ENCODE assay signal across 24 cellular contexts in the genomic region with DNA sequence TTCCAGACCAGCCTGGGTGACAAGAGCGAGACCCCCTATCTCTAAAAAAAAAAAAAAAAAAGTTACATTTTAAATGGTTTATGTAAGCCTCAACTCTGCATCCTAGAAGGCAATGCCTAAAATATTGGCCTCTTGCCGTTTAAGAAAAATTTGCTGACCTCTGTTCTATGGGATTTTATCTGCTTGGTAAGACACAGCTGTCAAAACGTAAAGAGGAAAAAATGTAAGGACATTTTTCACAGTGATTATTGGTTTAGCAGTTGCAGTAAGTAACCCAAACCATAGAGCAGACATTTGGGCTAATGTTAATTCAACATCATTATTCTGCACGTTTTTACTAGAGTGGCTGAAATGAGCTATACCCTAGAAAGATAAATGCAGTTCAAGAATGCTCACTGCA. TPM values are rescaled to one million over a fixed set of nuclear protein-coding genes. Genes with fewer than 3 reads are reported as not detected.
DNase-seq lines count a peak whose midpoint lies in the region; ATAC-seq, FAIRE-seq and TF ChIP-seq lines count a peak whose summit lies in the region.
"Had no signal": no experiment of that assay in that cellular context is flagged by ENCODE, and none has a peak within 500 bp of the region (broad histone marks: within the 10 kb centered on the region; RNA-seq: fewer than 3 reads in every experiment).

No MANE protein-coding gene starts in this region.

- H3K36me3 ChIP-seq in SK-N-MC (ENCODE audit: insufficient read depth, low read length), result no peaks in the 10 kb centered on the region
- no peaks in the 10 kb centered on the region for H3K36me3 ChIP-seq in naive thymus-derived CD4-positive, alpha-beta T cell (ENCODE audit: control insufficient read depth in 2 of 3, insufficient read depth in 3 of 3, low read length in 3 of 3)
- H3K36me3 ChIP-seq: HAP-1 had no signal

- H3K4me2 ChIP-seq in A549, result no peak overlapping the region
- H3K4me2 ChIP-seq: GM23338, KMS-11 had no signal

- H3K4me3 ChIP-seq in A549 (no peak overlapping the region), SK-N-MC (peak overlapping the region; percentile 73)
- H3K4me3 ChIP-seq in naive thymus-derived CD4-positive, alpha-beta T cell (ENCODE audit: low read length), result no peak overlapping the region
- H3K4me3 ChIP-seq: GM23338, HAP-1 had no signal

- H3K4me1 Mint-ChIP-seq in mesothelial cell of epicardium (peaks cover 26% of the 10 kb centered on the region), progenitor cell of endocrine pancreas (ENCODE audit: low read depth) (peaks cover 5% of the 10 kb centered on the region)
- H3K4me1 Mint-ChIP-seq in naive thymus-derived CD4-positive, alpha-beta T cell, result peaks cover 0 to 18% (median 12%) of the 10 kb centered on the region in 7 donors

- no peaks in the 10 kb centered on the region for H3K9me3 ChIP-seq in A549
- H3K9me3 ChIP-seq in SK-N-MC (ENCODE audit: low read depth, low read length), result no peaks in the 10 kb centered on the region
- no peaks in the 10 kb centered on the region for H3K9me3 ChIP-seq in naive thymus-derived CD4-positive, alpha-beta T cell (ENCODE audit: control insufficient read depth in 2 of 3, low read length in 3 of 3)
- H3K9me3 ChIP-seq: BE2C, HAP-1 had no signal

- 40% methylated on average over 4 of the region's 4 CpGs for WGBS in A549 (ENCODE audit: missing lambda C conversion rate)

- peaks cover 0 to 5% of the 10 kb centered on the region in 2 donors for H3K27me3 ChIP-seq in naive thymus-derived CD4-positive, alpha-beta T cell (ENCODE audit: control insufficient read depth in 2 of 2, insufficient read depth in 2 of 2, low read length in 2 of 2)
- H3K27me3 ChIP-seq: BE2C had no signal

- H3K9ac ChIP-seq in SK-N-MC (ENCODE audit: insufficient read length), result peak overlapping the region; percentile 16
- H3K9ac ChIP-seq: KMS-11 had no signal

- TF ChIP-seq CTCF in A549 (IDR thresholded peaks at IDR 0.05) (no peak), mesothelial cell of epicardium (IDR thresholded peaks at IDR 0.05; ENCODE audit: unreplicated experiment) (no peak), progenitor cell of endocrine pancreas (IDR thresholded peaks at IDR 0.05; ENCODE audit: unreplicated experiment) (no peak)

- intact Hi-C loops in naive thymus-derived CD4-positive, alpha-beta T cell (cut with micrococcal nuclease), result no loop called here

- CTCF ChIA-PET in A549 (lab: Yijun Ruan, JAX), result interaction anchor here (0.6 to 12.4 kb wide), 11 partner anchors 10 to 649 kb away, joined by 3 to 350 read pairs (median 3); a partner anchor contains a TSS
- CTCF ChIA-PET in naive thymus-derived CD4-positive, alpha-beta T cell (lab: Charles Lee), result interaction anchor here (0.5 to 1.1 kb wide), 3 partner anchors 18 to 1527 kb away, joined by 3 read pairs; no protein-coding TSS in a partner anchor

- H3K36me3 Mint-ChIP-seq in mesothelial cell of epicardium (no peaks in the 10 kb centered on the region), progenitor cell of endocrine pancreas (ENCODE audit: insufficient read depth) (no peaks in the 10 kb centered on the region)
- H3K36me3 Mint-ChIP-seq in naive thymus-derived CD4-positive, alpha-beta T cell, result no peaks in the 10 kb centered on the region

- no peak for TF ChIP-seq RAD21 in A549 (conservative IDR thresholded peaks at IDR 0.05 in 1 of 2, IDR thresholded peaks at IDR 0.05 in 1 of 2)

- H3K4me3 Mint-ChIP-seq in mesothelial cell of epicardium, result peak overlapping the region; percentile 59
- H3K4me3 Mint-ChIP-seq in progenitor cell of endocrine pancreas (ENCODE audit: low read depth), result peak overlapping the region; percentile 54
- H3K4me3 Mint-ChIP-seq in naive thymus-derived CD4-positive, alpha-beta T cell, result peak overlapping the region in 3 of 10 donors; percentile 33 to 65 (median 43)

- H3K27ac Mint-ChIP-seq in mesothelial cell of epicardium (peak overlapping the region; percentile 18), progenitor cell of endocrine pancreas (no peak overlapping the region)
- H3K27ac Mint-ChIP-seq in naive thymus-derived CD4-positive, alpha-beta T cell, result no peak overlapping the region
- H3K27ac Mint-ChIP-seq: GM23338 had no signal

- H3K9me3 Mint-ChIP-seq in mesothelial cell of epicardium (no peaks in the 10 kb centered on the region), progenitor cell of endocrine pancreas (ENCODE audit: low read depth) (no peaks in the 10 kb centered on the region)
- H3K9me3 Mint-ChIP-seq in naive thymus-derived CD4-positive, alpha-beta T cell, result peaks cover 0 to 2% (median 0%) of the 10 kb centered on the region in 11 donors

- POLR2A ChIA-PET in A549 (lab: Yijun Ruan, JAX), result interaction anchor here (0.7 to 0.9 kb wide), 2 partner anchors 15 to 824 kb away, joined by 5 to 7 read pairs; a partner anchor contains a TSS
- POLR2A ChIA-PET in naive thymus-derived CD4-positive, alpha-beta T cell (lab: Charles Lee), result no interaction called here

- no peak for TF ChIP-seq POLR2A in A549 (IDR thresholded peaks at IDR 0.05; ENCODE audit: low read length)

- no peaks in the 10 kb centered on the region for H3K4me1 ChIP-seq in A549
- no peaks in the 10 kb centered on the region for H3K4me1 ChIP-seq in naive thymus-derived CD4-positive, alpha-beta T cell (ENCODE audit: control insufficient read depth in 2 of 2, insufficient read depth in 2 of 2, low read length in 2 of 2)
- H3K4me1 ChIP-seq: BE2C had no signal

- H3K27ac ChIP-seq in A549, result no peak overlapping the region
- peak overlapping the region; percentile 96 for H3K27ac ChIP-seq in SK-N-MC
- no peak overlapping the region for H3K27ac ChIP-seq in naive thymus-derived CD4-positive, alpha-beta T cell (ENCODE audit: low read depth, low read length)
- H3K27ac ChIP-seq: KMS-11 had no signal

- DNase-seq in A549 (ENCODE audit: low read depth in 1 of 2, low spot score in 1 of 2) (no peak), SK-N-MC (ENCODE audit: low read depth, low spot score) (no peak), mesothelial cell of epicardium (ENCODE audit: low spot score in 2 of 2, unreplicated experiment in 2 of 2) (no peak), progenitor cell of endocrine pancreas (ENCODE audit: low spot score, unreplicated experiment) (no peak), NCI-H748 (lab: John Stamatoyannopoulos, UW; ENCODE audit: unreplicated experiment) (no peak), NCI-H1105 (lab: John Stamatoyannopoulos, UW) (no peak)
- DNase-seq in naive thymus-derived CD4-positive, alpha-beta T cell, result no peak
- DNase-seq: BE2C, DMS53, GDM1, MV-4-11, NCI-H1694, NCI-H2081, NCI-H2171, NCI-H345, NCI-H524, NCI-H82 had no signal

- H3K27me3 Mint-ChIP-seq in mesothelial cell of epicardium (ENCODE audit: low read depth), result peaks cover 37% of the 10 kb centered on the region
- H3K27me3 Mint-ChIP-seq in progenitor cell of endocrine pancreas, result peaks cover 28% of the 10 kb centered on the region
- H3K27me3 Mint-ChIP-seq in naive thymus-derived CD4-positive, alpha-beta T cell, result peaks cover 48 to 61% (median 54%) of the 10 kb centered on the region in 5 donors

- no peak for ATAC-seq in A549
- no peak for ATAC-seq in naive thymus-derived CD4-positive, alpha-beta T cell
- ATAC-seq: GM23338, Right ventricle myocardium inferior had no signal

- FAIRE-seq in A549 (lab: Jason Lieb, UNC), result no peak
- FAIRE-seq: A204.1, D721Med, GM18507 had no signal

- TF ChIP-seq EP300 in A549 (IDR thresholded peaks at IDR 0.05), result no peak

TF ChIP-seq in A549, 52 proteins besides CTCF, POLR2A, EP300 and RAD21:
- TF ChIP-seq, protein P1, sequence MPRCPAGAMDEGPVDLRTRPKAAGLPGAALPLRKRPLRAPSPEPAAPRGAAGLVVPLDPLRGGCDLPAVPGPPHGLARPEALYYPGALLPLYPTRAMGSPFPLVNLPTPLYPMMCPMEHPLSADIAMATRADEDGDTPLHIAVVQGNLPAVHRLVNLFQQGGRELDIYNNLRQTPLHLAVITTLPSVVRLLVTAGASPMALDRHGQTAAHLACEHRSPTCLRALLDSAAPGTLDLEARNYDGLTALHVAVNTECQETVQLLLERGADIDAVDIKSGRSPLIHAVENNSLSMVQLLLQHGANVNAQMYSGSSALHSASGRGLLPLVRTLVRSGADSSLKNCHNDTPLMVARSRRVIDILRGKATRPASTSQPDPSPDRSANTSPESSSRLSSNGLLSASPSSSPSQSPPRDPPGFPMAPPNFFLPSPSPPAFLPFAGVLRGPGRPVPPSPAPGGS (IDR thresholded peaks at IDR 0.05), result no peak
- TF ChIP-seq MAFK (IDR thresholded peaks at IDR 0.05; ENCODE audit: partially characterized antibody), result peak; percentile 20

RNA-seq across cellular contexts. Expression of a gene that starts 14.4 kb away (rescaled TPM):
- polyA plus RNA-seq in A549 (2011; rRNA removed) (38.0 and 41.7 TPM in 2 replicates), A549 (2017; fragmentation: RNase III; extraction: RNeasy Plus Mini Kit Qiagen cat#74134 plus additional on column Dnase treatment) (34.3 to 37.6 TPM (median 34.6 TPM) in 3 replicates)
- 14.7 and 16.7 TPM in 2 replicates for polyA plus RNA-seq in A549 (2012; cell fraction: cytosol; rRNA removed)
- polyA plus RNA-seq in A549 (2012; cell fraction: nucleus; rRNA removed), result 24.5 and 27.3 TPM in 2 replicates
- 13.6 and 14.6 TPM in 2 replicates for polyA minus RNA-seq in A549 (2011; rRNA and poly(A)+ RNA removed)
- total RNA-seq in mesothelial cell of epicardium (21.7 to 24.3 TPM (median 23.1 TPM) in 3 replicates), progenitor cell of endocrine pancreas (21.4 and 22.9 TPM in 2 replicates)
- total RNA-seq in naive thymus-derived CD4-positive, alpha-beta T cell, result 10 to 100 TPM in 2 of 5 experiments, 1 to 10 TPM in 3; 6.2 to 11.6 (median 9.2) TPM
- 1 to 10 TPM; 3.1 to 4.3 TPM for polyA plus RNA-seq in naive thymus-derived CD4-positive, alpha-beta T cell

RNA-seq across cellular contexts. Expression of a gene that starts 53.4 kb away (rescaled TPM):
- 1.3 and 1.7 TPM in 2 replicates for polyA plus RNA-seq in A549 (2011; rRNA removed)
- polyA plus RNA-seq in A549 (2012; cell fraction: cytosol; rRNA removed), result 1.0 and 1.2 TPM in 2 replicates
- polyA plus RNA-seq in A549 (2012; cell fraction: nucleus; rRNA removed), result 1.1 and 1.8 TPM in 2 replicates
- 1.1 to 1.4 TPM (median 1.4 TPM) in 3 replicates for polyA plus RNA-seq in A549 (2017; fragmentation: RNase III; extraction: RNeasy Plus Mini Kit Qiagen cat#74134 plus additional on column Dnase treatment)
- polyA minus RNA-seq in A549 (2011; rRNA and poly(A)+ RNA removed), result 1.2 and 2.1 TPM in 2 replicates
- 22.9 to 26.6 TPM (median 26.6 TPM) in 3 replicates for total RNA-seq in mesothelial cell of epicardium
- 78.8 and 82.5 TPM in 2 replicates for total RNA-seq in progenitor cell of endocrine pancreas
- under 1 TPM in 4 of 5 experiments, not detected in 1; 0.14 to 0.82 (median 0.25) TPM for total RNA-seq in naive thymus-derived CD4-positive, alpha-beta T cell
- polyA plus RNA-seq in naive thymus-derived CD4-positive, alpha-beta T cell, result not detected

Comparison
In these comparisons a context has a peak if more than half of its experiments do, and no peak if none do; other contexts are left out.
1. RNA of a gene that starts 53.4 kb away (total RNA-seq): 78.8 to 82.5 TPM in progenitor cell of endocrine pancreas and 22.9 to 26.6 TPM in mesothelial cell of epicardium; 0.14 to 0.82 TPM in naive thymus-derived CD4-positive, alpha-beta T cell; every median in the first group is over 10 times any median in the second.